ENCODE assay signal across 28 cellular contexts in the genomic region with DNA sequence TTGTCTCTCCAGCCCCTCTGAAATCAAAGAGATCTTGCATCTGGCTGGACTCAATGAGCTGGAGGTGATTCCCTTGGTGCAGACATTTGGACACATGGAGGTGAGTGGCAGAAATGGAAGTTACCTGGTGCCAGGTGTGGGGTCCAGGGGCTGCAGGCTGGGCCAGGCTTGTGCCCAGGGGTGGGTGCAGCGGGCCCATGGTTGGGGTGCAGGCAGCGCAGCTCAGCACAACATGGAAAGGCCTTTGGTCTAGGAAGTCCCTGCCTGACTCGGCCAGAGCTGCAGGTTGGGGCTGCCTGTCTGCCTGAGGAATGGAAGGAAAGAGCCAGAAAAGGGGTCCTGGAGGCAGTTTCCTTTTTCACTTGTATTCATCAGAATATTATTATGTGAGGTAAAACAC. TPM values are rescaled to one million over a fixed set of nuclear protein-coding genes. Genes with fewer than 3 reads are reported as not detected.
"Had no signal": no experiment of that assay in that cellular context is flagged by ENCODE, and none has a peak within 500 bp of the region (broad histone marks: within the 10 kb centered on the region; RNA-seq: fewer than 3 reads in every experiment).

No MANE protein-coding gene starts in this region.

- DNase-seq: activated CD4-positive, alpha-beta T cell treated with anti-CD3 and anti-CD28 coated beads for 4 hours; activated CD4-positive, alpha-beta T cell treated with anti-CD3 and anti-CD28 coated beads, Interleukin-2, amount 50 U/mL, for 48 hours; activated CD4-positive, CD25-positive, alpha-beta regulatory T cell; activated effector memory CD4-positive, alpha-beta T cell treated with Interleukin-2 at 50 U/mL for 16 hours; activated naive CD4-positive, alpha-beta T cell treated with anti-CD3 and anti-CD28 coated beads for 36 hours; activated T-cell treated with anti-CD3 and anti-CD28 coated beads, Interleukin-2, amount 50 U/mL, for 72 hours; anterior cingulate cortex; body of pancreas; lower lobe of right lung; naive thymus-derived CD4-positive, alpha-beta T cell; stimulated activated CD4-positive, alpha-beta T cell treated with anti-CD3 and anti-CD28 coated beads, Interleukin-12 subunit alpha, Interleukin-12 subunit beta, amount 100 ng/mL, for 4 hours; stimulated activated CD4-positive, alpha-beta T cell treated with anti-CD3 and anti-CD28 coated beads, Interleukin-4, amount 100 ng/mL, for 4 hours; stimulated activated naive CD8-positive, alpha-beta T cell treated with anti-CD3 and anti-CD28 coated beads, Interleukin-15, amount 100 ng/mL, for 72 hours; T1000 had no signal

- H3K36me3 ChIP-seq: cardiac muscle cell, prostate gland had no signal

- H3K27me3 ChIP-seq: body of pancreas, cardiac muscle cell, heart left ventricle, suprapubic skin, tibial nerve had no signal

- H3K4me1 ChIP-seq: body of pancreas, lower lobe of right lung, prostate gland had no signal

- H3K27ac Mint-ChIP-seq: activated naive CD4-positive, alpha-beta T cell treated with anti-CD3 and anti-CD28 coated beads for 36 hours; activated T-cell treated with anti-CD3 and anti-CD28 coated beads, Interleukin-2, amount 50 U/mL, for 72 hours; stimulated activated naive CD8-positive, alpha-beta T cell treated with anti-CD3 and anti-CD28 coated beads, Interleukin-15, amount 100 ng/mL, for 72 hours; T-helper 1 cell treated with Interleukin-12 subunit alpha and Interleukin-12 subunit beta and Interleukin-4 antibody, amounts not matched to agents 30 μg/mL and 1 μg/mL, for 36 hours had no signal

- H3K27me3 Mint-ChIP-seq: naive thymus-derived CD4-positive, alpha-beta T cell; stimulated activated naive CD8-positive, alpha-beta T cell treated with anti-CD3 and anti-CD28 coated beads, Interleukin-15, amount 100 ng/mL, for 72 hours had no signal

- ATAC-seq: activated T-cell treated with anti-CD3 and anti-CD28 coated beads, Interleukin-2, amount 50 U/mL, for 72 hours; body of pancreas; heart left ventricle; left lobe of liver; lower lobe of right lung; naive thymus-derived CD4-positive, alpha-beta T cell; stimulated activated naive CD8-positive, alpha-beta T cell treated with anti-CD3 and anti-CD28 coated beads, Interleukin-15, amount 100 ng/mL, for 72 hours had no signal

- H3K9me3 ChIP-seq: body of pancreas, heart left ventricle, lower lobe of right lung, prostate gland, suprapubic skin, tibial nerve had no signal

- H3K9me3 Mint-ChIP-seq: activated naive CD4-positive, alpha-beta T cell treated with anti-CD3 and anti-CD28 coated beads for 36 hours; activated T-cell treated with anti-CD3 and anti-CD28 coated beads, Interleukin-2, amount 50 U/mL, for 72 hours; naive thymus-derived CD4-positive, alpha-beta T cell; stimulated activated naive CD8-positive, alpha-beta T cell treated with anti-CD3 and anti-CD28 coated beads, Interleukin-15, amount 100 ng/mL, for 72 hours; T-helper 1 cell treated with Interleukin-12 subunit alpha and Interleukin-12 subunit beta and Interleukin-4 antibody, amounts not matched to agents 30 μg/mL and 1 μg/mL, for 36 hours had no signal

- H3K27ac ChIP-seq: body of pancreas, cardiac muscle cell, epithelial cell of prostate, heart left ventricle, lower lobe of right lung, prostate gland, suprapubic skin, tibial nerve had no signal

- H3K4me3 ChIP-seq: body of pancreas, cardiac muscle cell, heart left ventricle, lower lobe of right lung, prostate gland, suprapubic skin, tibial nerve had no signal

- H3K4me3 Mint-ChIP-seq: activated naive CD4-positive, alpha-beta T cell treated with anti-CD3 and anti-CD28 coated beads for 36 hours; activated T-cell treated with anti-CD3 and anti-CD28 coated beads, Interleukin-2, amount 50 U/mL, for 72 hours; stimulated activated naive CD8-positive, alpha-beta T cell treated with anti-CD3 and anti-CD28 coated beads, Interleukin-15, amount 100 ng/mL, for 72 hours; T-helper 1 cell treated with Interleukin-12 subunit alpha and Interleukin-12 subunit beta and Interleukin-4 antibody, amounts not matched to agents 30 μg/mL and 1 μg/mL, for 36 hours had no signal

RNA-seq across cellular contexts. Expression of a gene that starts 57.0 kb away (rescaled TPM):
- total RNA-seq: activated CD8-positive, alpha-beta memory T cell treated with anti-CD3 and anti-CD28 coated beads for 36 hours; activated naive CD4-positive, alpha-beta T cell treated with anti-CD3 and anti-CD28 coated beads for 36 hours; body of pancreas; cerebellum; fibroblast of villous mesenchyme; left lobe of liver; lower lobe of right lung; mesenteric fat pad; mucosa of gallbladder; naive thymus-derived CD4-positive, alpha-beta T cell; osteocyte; prostate gland; suprapubic skin had no signal
